In the genomic region with DNA sequence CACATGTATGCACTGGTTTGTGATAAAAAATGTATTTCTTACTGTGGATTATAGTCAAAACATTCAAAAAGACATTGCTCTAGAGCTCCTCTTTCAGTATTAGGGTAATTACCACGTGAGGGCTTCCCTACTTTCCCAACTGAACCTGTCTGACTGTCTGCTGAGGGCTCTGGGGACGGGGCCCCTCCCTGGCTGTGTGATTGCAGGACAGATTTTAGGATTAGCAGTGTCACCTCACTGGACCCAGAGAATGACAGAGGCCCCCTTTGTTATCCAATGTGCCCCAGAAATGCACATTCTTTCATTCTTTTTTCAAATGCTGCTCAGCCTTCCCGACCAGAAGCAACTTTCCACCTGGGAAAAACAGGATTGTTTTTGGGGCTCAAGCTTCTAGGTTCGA, we compare ENCODE assay signal across 27 cellular contexts.
"Had no signal": no experiment of that assay in that cellular context is flagged by ENCODE, and none has a peak within 500 bp of the region (broad histone marks: within the 10 kb centered on the region; RNA-seq: fewer than 3 reads in every experiment).

No MANE protein-coding gene starts in this region.

- H3K4me1 ChIP-seq: lower lobe of right lung had no signal

- H3K27ac ChIP-seq: dorsolateral prefrontal cortex, lower lobe of right lung, skin epidermis, upper lobe of left lung had no signal

- H3K4me3 ChIP-seq: dorsolateral prefrontal cortex, lower lobe of right lung, skin epidermis, upper lobe of left lung had no signal

- ATAC-seq: activated CD8-positive, alpha-beta T cell treated with anti-CD3 and anti-CD28 coated beads for 36 hours; esophagus mucosa; left lobe of liver; lower lobe of right lung; natural killer cell; sciatic nerve; stimulated activated effector memory CD8-positive, alpha-beta T cell treated with anti-CD3 and anti-CD28 coated beads, Interleukin-12 subunit alpha, Interleukin-12 subunit beta, amount 100 ng/mL, for 72 hours; stimulated activated naive CD8-positive, alpha-beta T cell treated with anti-CD3 and anti-CD28 coated beads, Interleukin-15, amount 100 ng/mL, for 72 hours; T-helper 17 cell had no signal

- DNase-seq: activated B cell treated with CpG ODN at 0.5 μM for 24 hours; activated CD4-positive, alpha-beta T cell treated with anti-CD3 and anti-CD28 coated beads, Interleukin-2, amount 50 U/mL, for 1 hour; activated CD8-positive, alpha-beta T cell treated with anti-CD3 and anti-CD28 coated beads for 36 hours; activated effector memory CD4-positive, alpha-beta T cell treated with Interleukin-2 at 50 U/mL for 16 hours; activated naive CD4-positive, alpha-beta T cell treated with Interleukin-2 at 50 U/mL for 16 hours; activated T-cell treated with anti-CD3 and anti-CD28 coated beads for 4 hours; anterior cingulate cortex; dorsolateral prefrontal cortex; effector memory CD4-positive, alpha-beta T cell; foreskin fibroblast; hippocampal formation; immature natural killer cell; lower lobe of right lung; mesenchymal stem cell; natural killer cell; stimulated activated CD4-positive, alpha-beta T cell treated with anti-CD3 and anti-CD28 coated beads, Interleukin-12 subunit alpha, Interleukin-12 subunit beta, amount 100 ng/mL, for 4 hours; stimulated activated CD4-positive, alpha-beta T cell treated with anti-CD3 and anti-CD28 coated beads, Interleukin-4, amount 100 ng/mL, for 1 hour; stimulated activated naive CD8-positive, alpha-beta T cell treated with anti-CD3 and anti-CD28 coated beads, Interleukin-15, amount 100 ng/mL, for 72 hours; substantia nigra; T-helper 17 cell; T1000; upper lobe of left lung had no signal

- H3K36me3 ChIP-seq: lower lobe of right lung, upper lobe of left lung had no signal

- H3K9me3 ChIP-seq: lower lobe of right lung, upper lobe of left lung had no signal
